Comparison of ENCODE assay signal across 9 cellular contexts in the genomic region with DNA sequence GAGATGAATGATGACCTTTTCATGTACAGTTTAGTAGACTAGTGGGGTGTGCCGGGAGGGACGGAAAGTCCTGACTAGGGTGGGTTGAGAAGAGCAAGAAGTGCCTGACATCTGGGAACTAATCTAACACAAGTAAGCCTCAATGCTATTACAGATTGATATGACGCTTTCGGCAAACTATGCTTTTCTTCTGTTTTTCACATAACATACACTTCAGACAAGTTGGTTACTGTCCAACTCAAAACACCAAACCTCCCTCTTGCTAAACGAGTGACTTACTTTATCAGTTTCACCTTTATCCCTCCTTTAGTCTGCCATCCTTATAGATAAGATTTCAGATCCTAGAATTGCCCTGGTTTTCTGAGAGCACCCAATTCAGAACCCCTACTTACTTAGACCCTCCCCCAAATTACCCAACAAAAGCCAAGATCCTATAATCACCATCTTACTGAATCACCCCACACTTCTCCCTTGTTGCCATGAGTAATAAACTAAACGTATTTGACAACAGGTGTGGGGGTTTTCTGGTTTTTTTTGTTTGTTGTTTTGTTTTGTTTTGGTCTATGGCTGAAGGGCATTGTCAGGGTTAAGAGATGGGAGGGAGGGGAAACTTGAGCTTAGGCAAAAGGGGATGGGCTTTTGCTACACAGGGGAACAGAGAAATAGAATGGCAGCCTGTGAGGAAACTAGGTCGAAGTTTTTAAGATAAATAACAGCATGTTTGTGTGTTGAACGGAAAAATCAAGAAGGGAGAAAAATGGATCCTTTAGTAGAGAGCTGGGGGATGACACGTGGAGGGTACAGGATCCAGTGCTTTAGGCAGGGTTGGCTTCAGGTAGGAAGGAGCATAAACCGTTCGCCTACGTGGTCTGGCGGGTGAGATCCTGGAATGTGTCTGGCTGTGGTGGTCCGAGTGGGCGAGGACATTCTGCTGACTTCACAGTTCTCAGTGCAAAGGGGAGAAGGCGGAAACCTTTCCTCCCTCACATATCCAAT. TPM values are rescaled to one million over a fixed set of nuclear protein-coding genes. Genes with fewer than 3 reads are reported as not detected.
DNase-seq lines count a peak whose midpoint lies in the region; ATAC-seq and TF ChIP-seq lines count a peak whose summit lies in the region.
"Had no signal": no experiment of that assay in that cellular context is flagged by ENCODE, and none has a peak within 500 bp of the region (broad histone marks: within the 10 kb centered on the region; RNA-seq: fewer than 3 reads in every experiment).

No MANE protein-coding gene starts in this region.

- H3K4me2 ChIP-seq in Karpas-422 (ENCODE audit: low read depth, low read length, poor library complexity, severe bottlenecking), result peak overlapping the region; percentile 97

- H3K27me3 ChIP-seq in Karpas-422 (ENCODE audit: low read length), result no peaks in the 10 kb centered on the region
- no peaks in the 10 kb centered on the region for H3K27me3 ChIP-seq in colonic mucosa
- H3K27me3 ChIP-seq in aorta (ENCODE audit: control insufficient read depth in 1 of 2, insufficient read depth in 2 of 2, low read length in 1 of 2), result no peaks in the 10 kb centered on the region
- H3K27me3 ChIP-seq: foreskin keratinocyte had no signal

- no peak for TF ChIP-seq CTCF in colonic mucosa (IDR thresholded peaks at IDR 0.05)

- intact Hi-C loops in colonic mucosa (cut with DNase I), result no loop called here
- intact Hi-C loops in aorta (cut with DNase I), result loop anchor here in 1 of 2 donors (2.0 kb wide), 1 partner anchor 38 kb away; a partner anchor contains a TSS

- H2AFZ ChIP-seq in Karpas-422 (ENCODE audit: low read length), result peak overlapping the region; percentile 80

- no peak overlapping the region for H3K27ac Mint-ChIP-seq in memory B cell

- WGBS in aorta, 2 donors, result 13 to 14% methylated on average over 16 of the region's 16 CpGs

- H3K9me3 ChIP-seq in Karpas-422 (ENCODE audit: low read length) (no peaks in the 10 kb centered on the region), colonic mucosa (no peaks in the 10 kb centered on the region), aorta (ENCODE audit: control insufficient read depth, low read length) (no peaks in the 10 kb centered on the region)

- H3K4me1 Mint-ChIP-seq in memory B cell, result peaks cover 7% of the 10 kb centered on the region

- H3K36me3 Mint-ChIP-seq in memory B cell, result no peaks in the 10 kb centered on the region

- peaks cover 4% of the 10 kb centered on the region; the same call in 1 of the 2 replicates for H3K36me3 ChIP-seq in Karpas-422 (ENCODE audit: insufficient read depth, low read length)
- no peaks in the 10 kb centered on the region for H3K36me3 ChIP-seq in colonic mucosa
- H3K36me3 ChIP-seq in aorta (ENCODE audit: control insufficient read depth in 1 of 2, insufficient read depth in 2 of 2, low read length in 1 of 2), result no peaks in the 10 kb centered on the region

- H3K27me3 Mint-ChIP-seq in memory B cell, result no peaks in the 10 kb centered on the region

- ATAC-seq in memory B cell (ENCODE audit: low read depth), result peak; percentile 67
- peak; percentile 57 for ATAC-seq in aorta (ENCODE audit: low FRiP score)
- ATAC-seq in HG02763 (IDR thresholded peaks at IDR 0.05; ENCODE audit: unreplicated experiment), result no peak

- H4K20me1 ChIP-seq in Karpas-422 (ENCODE audit: insufficient read depth, low read depth, low read length), result no peaks in the 10 kb centered on the region

- H3K9ac ChIP-seq in Karpas-422 (ENCODE audit: low read length) (peak overlapping the region; percentile 76), colonic mucosa (ENCODE audit: low read depth in 2 of 2, low read length in 2 of 2) (peak overlapping the region; percentile 47 to 64)

- H3K4me3 ChIP-seq in Karpas-422 (ENCODE audit: low read length), result peak overlapping the region; percentile 76
- H3K4me3 ChIP-seq in colonic mucosa, result peak overlapping the region; percentile 50
- H3K4me3 ChIP-seq in aorta (ENCODE audit: low read length in 2 of 2), result peak overlapping the region; percentile 97 to 99

- H3K27ac ChIP-seq in Karpas-422 (ENCODE audit: low read length) (peak overlapping the region; percentile 44; the same call in 1 of the 2 replicates), colonic mucosa (peak overlapping the region; percentile 19), aorta (ENCODE audit: low read depth in 1 of 2, low read length in 2 of 2) (peak overlapping the region in 1 of 2 donors; percentile 61)
- H3K27ac ChIP-seq: foreskin keratinocyte had no signal

- H3K9me3 Mint-ChIP-seq in memory B cell, result no peaks in the 10 kb centered on the region

- H3K9me2 ChIP-seq in Karpas-422 (replicated peaks; ENCODE audit: insufficient read depth, low read length), result no peaks in the 10 kb centered on the region

- peaks cover 28% of the 10 kb centered on the region for H3K4me1 ChIP-seq in Karpas-422 (ENCODE audit: low read length)
- H3K4me1 ChIP-seq in colonic mucosa, result no peaks in the 10 kb centered on the region
- no peaks in the 10 kb centered on the region for H3K4me1 ChIP-seq in aorta (ENCODE audit: control insufficient read depth in 1 of 2, insufficient read depth in 2 of 2, low read length in 2 of 2)

- H3K4me3 Mint-ChIP-seq in memory B cell, result no peak overlapping the region

- H3K79me2 ChIP-seq in Karpas-422 (ENCODE audit: low read length), result no peaks in the 10 kb centered on the region

- DNase-seq in CD1c-positive myeloid dendritic cell (ENCODE audit: extremely low spot score) (peak; percentile 48), Karpas-422 (no peak), colonic mucosa (no peak), memory B cell (ENCODE audit: low spot score in 2 of 2) (peak in 1 of 2 donors; percentile 17), aorta (no peak), 8988T (no peak)
- no peak for DNase-seq in effector CD8-positive, alpha-beta T cell (lab: John Stamatoyannopoulos, UW)

RNA-seq across cellular contexts. Expression of a gene that starts 6.1 kb away (rescaled TPM):
- total RNA-seq in Karpas-422 (2014; rRNA removed; shearing (Covaris generic); ENCODE audit: low replicate concordance), result 121 and 169 TPM in 2 replicates
- total RNA-seq in colonic mucosa (100 to 1,000 TPM; 116 to 182 TPM), aorta (100 to 1,000 TPM; 125 to 136 TPM)
- 100 to 1,000 TPM; 104 to 140 TPM for polyA plus RNA-seq in aorta

RNA-seq across cellular contexts. Expression of a gene that starts 38.6 kb away (rescaled TPM):
- total RNA-seq in Karpas-422 (2014; rRNA removed; shearing (Covaris generic); ENCODE audit: low replicate concordance), result 66.7 and 153 TPM in 2 replicates
- total RNA-seq in colonic mucosa, result 10 to 100 TPM; 45.9 to 61.4 TPM
- total RNA-seq in aorta, result 10 to 100 TPM; 66.9 to 73.0 TPM
- 10 to 100 TPM; 47.3 to 95.6 TPM for polyA plus RNA-seq in aorta

RNA-seq across cellular contexts. Expression of a gene that starts 59.8 kb away (rescaled TPM):
- total RNA-seq in Karpas-422 (2014; rRNA removed; shearing (Covaris generic); ENCODE audit: low replicate concordance), result 36.3 and 37.9 TPM in 2 replicates
- total RNA-seq in colonic mucosa, result 10 to 100 TPM; 21.4 to 26.8 TPM
- 10 to 100 TPM; 31.1 to 55.9 TPM for total RNA-seq in aorta
- 1 to 10 TPM; 7.8 to 9.0 TPM for polyA plus RNA-seq in aorta
